Comparison of ENCODE assay signal across 14 cellular contexts in genomic region chr7:117312593-117312992, GRCh38. TPM values are rescaled to one million over a fixed set of nuclear protein-coding genes. Genes with fewer than 3 reads are reported as not detected.
DNase-seq lines count a peak whose midpoint lies in the region; ATAC-seq and TF ChIP-seq lines count a peak whose summit lies in the region.
"Had no signal": no experiment of that assay in that cellular context is flagged by ENCODE, and none has a peak within 500 bp of the region (broad histone marks: within the 10 kb centered on the region; RNA-seq: fewer than 3 reads in every experiment).

No MANE protein-coding gene starts in this region.

- RAD21 ChIA-PET in HCT116 (lab: Charles Lee; ENCODE audit: low non-redundant PET in 1 of 2, low total read pairs in 2 of 2, uncharacterized antibody in 2 of 2, unreplicated experiment in 2 of 2), result no interaction called here

- H3K9me2 ChIP-seq in HCT116 (ENCODE audit: insufficient read depth), result no peaks in the 10 kb centered on the region

- H4K20me1 ChIP-seq in HCT116 (ENCODE audit: insufficient read depth), result no peaks in the 10 kb centered on the region

- H3K79me2 ChIP-seq in HCT116 (ENCODE audit: insufficient read depth, low read length), result no peaks in the 10 kb centered on the region

- DNase-seq in HCT116 (ENCODE audit: low read depth, low spot score), result no peak
- DNase-seq in fibroblast of villous mesenchyme (ENCODE audit: low read depth), result no peak
- no peak for DNase-seq in NCI-H2227 treated with DMSO at 0.1 percent for 48 hours (lab: John Stamatoyannopoulos, UW)
- DNase-seq in iPS-NIHi11 (ENCODE audit: low spot score), result no peak
- DNase-seq in NCI-H774 (lab: John Stamatoyannopoulos, UW), result no peak
- DNase-seq in stimulated activated CD8-positive, alpha-beta memory T cell treated with anti-CD3 and anti-CD28 coated beads, Interleukin-4, amount 100 ng/mL, for 48 hours, result no peak
- DNase-seq: activated T-cell treated with anti-CD3 and anti-CD28 coated beads, Interleukin-2, amount 50 U/mL, for 4 hours; foreskin melanocyte; NCI-H2171 treated with DMSO at 0.1 percent for 48 hours; T-helper 9 cell had no signal

- no peak overlapping the region for H3K4me2 ChIP-seq in HCT116 (ENCODE audit: low read length)

- no peak overlapping the region for H3K27ac ChIP-seq in 22Rv1
- no peak overlapping the region for H3K27ac ChIP-seq in HCT116 (ENCODE audit: low read depth, low read length)
- peak overlapping the region; percentile 25 for H3K27ac ChIP-seq in VCaP

- no peak overlapping the region for H2AFZ ChIP-seq in HCT116 (ENCODE audit: low read depth, low read length, poor library complexity, severe bottlenecking)

- POLR2A ChIA-PET in HCT116 (lab: Charles Lee), result no interaction called here

- no TSS peak for BruUV-seq in HCT116 (replicated peaks; lab: Mats Ljungman, UMichigan)

- TF ChIP-seq RAD21 in HCT116 (IDR thresholded peaks at IDR 0.05; ENCODE audit: low read depth), result peak; percentile 58

- intact Hi-C loops in HCT116 (cut with micrococcal nuclease), result loop anchor here (5.0 to 10.0 kb wide), 3 partner anchors 75 to 840 kb away; no protein-coding TSS in a partner anchor

- H3K4me3 ChIP-seq in HCT116 (replicated peaks in 1 of 2; ENCODE audit: low read depth in 1 of 2, low read length in 2 of 2) (no peak overlapping the region), fibroblast of villous mesenchyme (ENCODE audit: low read depth, low read length) (no peak overlapping the region)

- no peaks in the 10 kb centered on the region for H3K27me3 ChIP-seq in HCT116 (ENCODE audit: insufficient read depth, low read length)

- TF ChIP-seq CTCF in 22Rv1 (IDR thresholded peaks at IDR 0.05) (peak; percentile 42), HCT116 (IDR thresholded peaks at IDR 0.05 in 2 of 3, conservative IDR thresholded peaks at IDR 0.05 in 1 of 3; ENCODE audit: borderline replicate concordance in 1 of 3, insufficient read depth in 1 of 3, low read depth in 2 of 3, low read length in 2 of 3) (peak; percentile 36 to 56 (median 52); a peak in 5 of 6 replicates), VCaP (conservative IDR thresholded peaks at IDR 0.05) (peak; percentile 78), fibroblast of villous mesenchyme (IDR thresholded peaks at IDR 0.05; ENCODE audit: insufficient read depth, low read depth, low read length) (peak; percentile 37)

- no peak for ATAC-seq in HCT116
- ATAC-seq: activated T-cell treated with anti-CD3 and anti-CD28 coated beads, Interleukin-2, amount 50 U/mL, for 4 hours had no signal

- H3K4me1 ChIP-seq in HCT116 (ENCODE audit: control insufficient read depth in 1 of 2, insufficient read depth in 2 of 2, low read length in 2 of 2), result no peaks in the 10 kb centered on the region

- H3K36me3 ChIP-seq in HCT116 (ENCODE audit: control insufficient read depth in 1 of 2, insufficient read depth in 2 of 2, low read length in 2 of 2), result no peaks in the 10 kb centered on the region

- no peaks in the 10 kb centered on the region for H3K9me3 ChIP-seq in HCT116 (ENCODE audit: control insufficient read depth in 1 of 2, insufficient read depth in 1 of 2, low read depth in 1 of 2, low read length in 2 of 2)

- CTCF ChIA-PET in HCT116 (lab: Charles Lee), result interaction anchor here (1.0 to 1.1 kb wide), 2 partner anchors 8 to 404 kb away, joined by 4 read pairs; no protein-coding TSS in a partner anchor

- H3K9ac ChIP-seq in HCT116 (ENCODE audit: low read length), result no peak overlapping the region

- no peak for TF ChIP-seq POLR2A in HCT116 (IDR thresholded peaks at IDR 0.05; ENCODE audit: borderline replicate concordance, extremely low read depth, insufficient read depth, insufficient read length)

TF ChIP-seq in HCT116, 20 proteins besides CTCF, POLR2A, EP300 and RAD21:
- TF ChIP-seq ELF1 (IDR thresholded peaks at IDR 0.05; ENCODE audit: borderline replicate concordance, low read depth), result no peak
- no peak for TF ChIP-seq EGR1 (IDR thresholded peaks at IDR 0.05; ENCODE audit: low read depth)
- no peak for TF ChIP-seq POLR2AphosphoS5 (IDR thresholded peaks at IDR 0.05; ENCODE audit: low read depth, low read length)
- no peak for TF ChIP-seq ZFX (IDR thresholded peaks at IDR 0.05)
- TF ChIP-seq SRF (IDR thresholded peaks at IDR 0.05; ENCODE audit: low read depth), result no peak
- TF ChIP-seq CBX3 (IDR thresholded peaks at IDR 0.05; ENCODE audit: low read depth), result no peak
- no peak for TF ChIP-seq REST (IDR thresholded peaks at IDR 0.05; ENCODE audit: low read depth)
- no peak for TF ChIP-seq ZNF274 (IDR thresholded peaks at IDR 0.05; ENCODE audit: low read depth, low read length)
- no peak for TF ChIP-seq SP1 (IDR thresholded peaks at IDR 0.05; ENCODE audit: low read depth)
- no peak for TF ChIP-seq MAX (IDR thresholded peaks at IDR 0.05)
- TF ChIP-seq CEBPB (IDR thresholded peaks at IDR 0.05; ENCODE audit: low read depth), result no peak
- TF ChIP-seq YY1 (IDR thresholded peaks at IDR 0.05; ENCODE audit: extremely low read depth, insufficient replicate concordance, low read depth, low read length), result no peak
- no peak for TF ChIP-seq SIN3A (IDR thresholded peaks at IDR 0.05; ENCODE audit: low read depth)
- TF ChIP-seq ATF3 (IDR thresholded peaks at IDR 0.05), result no peak
- no peak for TF ChIP-seq ZBTB33 (IDR thresholded peaks at IDR 0.05; ENCODE audit: extremely low read depth, insufficient replicate concordance, low read length)
TF ChIP-seq in HCT116: peak in this region for 0.

RNA-seq across cellular contexts. Expression of gene WNT2, which starts 10.3 kb away (rescaled TPM):
- 0.12 TPM for total RNA-seq in HCT116 (2021; ENCODE audit: unreplicated experiment)
- polyA plus RNA-seq in HCT116 (2012), result 0.04 TPM in 1 of 2 replicates, not detected in the other
- total RNA-seq in fibroblast of villous mesenchyme, result 56.1 and 140 TPM in 2 replicates
- total RNA-seq: activated CD4-positive, alpha-beta T cell treated with anti-CD3 and anti-CD28 coated beads, Interleukin-2, amount 10 ng/mL, durations not matched to agents 24 days and 14 days; activated T-cell treated with anti-CD3 and anti-CD28 coated beads, Interleukin-2, amount 50 U/mL, for 4 hours; RPMI7951 had no signal

Comparison
In these comparisons a context has a peak if more than half of its experiments do, and no peak if none do; other contexts are left out.
1. RNA of gene WNT2, which starts 10.3 kb away (total RNA-seq): 56.1 to 140 TPM in fibroblast of villous mesenchyme; 0.12 TPM in HCT116 (single experiment); every median in the first group is over 10 times any median in the second.
2. Peak in every context shown above with its lines, with median percentiles within 50 percentile points of each other: CTCF ChIP-seq.